In genomic region chr11:64751580-64751979, GRCh38 we compare ENCODE assay signal across 19 cellular contexts. TPM values are rescaled to one million over a fixed set of nuclear protein-coding genes. Genes with fewer than 3 reads are reported as not detected.
"Had no signal": no experiment of that assay in that cellular context is flagged by ENCODE, and none has a peak within 500 bp of the region (broad histone marks: within the 10 kb centered on the region; RNA-seq: fewer than 3 reads in every experiment).

No MANE protein-coding gene starts in this region.

- H3K36me3 ChIP-seq: adrenal gland, colonic mucosa, pancreas had no signal

- H3K27ac ChIP-seq: adrenal gland, cardiac muscle cell, colonic mucosa, hepatocyte, pancreas had no signal

- H3K4me3 ChIP-seq: adrenal gland, cardiac muscle cell, colonic mucosa, hepatocyte, pancreas had no signal

- H3K27me3 Mint-ChIP-seq: activated CD4-positive, alpha-beta T cell treated with anti-CD3 and anti-CD28 coated beads, Interleukin-2, amount 10 ng/mL, durations not matched to agents 24 days and 14 days; activated naive CD4-positive, alpha-beta T cell treated with anti-CD3 and anti-CD28 coated beads, Interleukin-2, amount 50 U/mL, for 24 hours had no signal

- H3K4me1 ChIP-seq: adrenal gland, colonic mucosa, pancreas had no signal

- H3K4me3 Mint-ChIP-seq: activated CD4-positive, alpha-beta T cell treated with anti-CD3 and anti-CD28 coated beads, Interleukin-2, amount 10 ng/mL, durations not matched to agents 24 days and 14 days; activated CD8-positive, alpha-beta T cell treated with anti-CD3 and anti-CD28 coated beads, Interleukin-2, amount 10 ng/mL, durations not matched to agents 7 days and 5 days; activated naive CD4-positive, alpha-beta T cell treated with anti-CD3 and anti-CD28 coated beads, Interleukin-2, amount 50 U/mL, for 24 hours; neural crest cell; stimulated activated effector memory CD8-positive, alpha-beta T cell treated with anti-CD3 and anti-CD28 coated beads, Interleukin-12 subunit alpha, Interleukin-12 subunit beta, amount 100 ng/mL, for 72 hours; T-helper 1 cell treated with Interleukin-12 subunit alpha and Interleukin-12 subunit beta and Interleukin-4 antibody, amounts not matched to agents 30 μg/mL and 1 μg/mL, for 36 hours had no signal

- H3K9me3 ChIP-seq: adrenal gland, colonic mucosa, pancreas had no signal

- DNase-seq: activated CD4-positive, alpha-beta T cell treated with anti-CD3 and anti-CD28 coated beads, Interleukin-2, amount 10 ng/mL, durations not matched to agents 24 days and 14 days; activated CD4-positive, CD25-positive, alpha-beta regulatory T cell; activated CD8-positive, alpha-beta memory T cell treated with anti-CD3 and anti-CD28 coated beads, Interleukin-2, amount 50 U/mL, for 4 hours; activated CD8-positive, alpha-beta T cell treated with anti-CD3 and anti-CD28 coated beads, Interleukin-2, amount 10 ng/mL, durations not matched to agents 7 days and 5 days; activated effector memory CD4-positive, alpha-beta T cell treated with anti-CD3 and anti-CD28 coated beads, Interleukin-2, amount 50 U/mL, for 16 hours; activated T-cell treated with anti-CD3 and anti-CD28 coated beads, Interleukin-2, amount 50 U/mL, for 48 hours; adrenal gland; colonic mucosa; midbrain; retina had no signal

- H3K4me2 ChIP-seq: hepatocyte had no signal

- H3K27me3 ChIP-seq: adrenal gland, cardiac muscle cell, colonic mucosa, hepatocyte, pancreas had no signal

- H3K27ac Mint-ChIP-seq: activated CD4-positive, alpha-beta T cell treated with anti-CD3 and anti-CD28 coated beads, Interleukin-2, amount 10 ng/mL, durations not matched to agents 24 days and 14 days; activated CD8-positive, alpha-beta T cell treated with anti-CD3 and anti-CD28 coated beads, Interleukin-2, amount 10 ng/mL, durations not matched to agents 7 days and 5 days; activated naive CD4-positive, alpha-beta T cell treated with anti-CD3 and anti-CD28 coated beads, Interleukin-2, amount 50 U/mL, for 24 hours; T-helper 1 cell treated with Interleukin-12 subunit alpha and Interleukin-12 subunit beta and Interleukin-4 antibody, amounts not matched to agents 30 μg/mL and 1 μg/mL, for 36 hours had no signal

- H3K9me3 Mint-ChIP-seq: activated CD4-positive, alpha-beta T cell treated with anti-CD3 and anti-CD28 coated beads, Interleukin-2, amount 10 ng/mL, durations not matched to agents 24 days and 14 days; activated naive CD4-positive, alpha-beta T cell treated with anti-CD3 and anti-CD28 coated beads, Interleukin-2, amount 50 U/mL, for 24 hours; neural crest cell; stimulated activated effector memory CD8-positive, alpha-beta T cell treated with anti-CD3 and anti-CD28 coated beads, Interleukin-12 subunit alpha, Interleukin-12 subunit beta, amount 100 ng/mL, for 72 hours; T-helper 1 cell treated with Interleukin-12 subunit alpha and Interleukin-12 subunit beta and Interleukin-4 antibody, amounts not matched to agents 30 μg/mL and 1 μg/mL, for 36 hours had no signal

RNA-seq across cellular contexts. Expression of gene PYGM, which starts 8.2 kb away (rescaled TPM):
- total RNA-seq: glomerular endothelial cell had no signal

RNA-seq across cellular contexts. Expression of gene NRXN2, which starts 28.6 kb away (rescaled TPM):
- total RNA-seq: glomerular endothelial cell, lung microvascular endothelial cell had no signal
